Comparison of ENCODE assay signal across 8 cellular contexts in the genomic region with DNA sequence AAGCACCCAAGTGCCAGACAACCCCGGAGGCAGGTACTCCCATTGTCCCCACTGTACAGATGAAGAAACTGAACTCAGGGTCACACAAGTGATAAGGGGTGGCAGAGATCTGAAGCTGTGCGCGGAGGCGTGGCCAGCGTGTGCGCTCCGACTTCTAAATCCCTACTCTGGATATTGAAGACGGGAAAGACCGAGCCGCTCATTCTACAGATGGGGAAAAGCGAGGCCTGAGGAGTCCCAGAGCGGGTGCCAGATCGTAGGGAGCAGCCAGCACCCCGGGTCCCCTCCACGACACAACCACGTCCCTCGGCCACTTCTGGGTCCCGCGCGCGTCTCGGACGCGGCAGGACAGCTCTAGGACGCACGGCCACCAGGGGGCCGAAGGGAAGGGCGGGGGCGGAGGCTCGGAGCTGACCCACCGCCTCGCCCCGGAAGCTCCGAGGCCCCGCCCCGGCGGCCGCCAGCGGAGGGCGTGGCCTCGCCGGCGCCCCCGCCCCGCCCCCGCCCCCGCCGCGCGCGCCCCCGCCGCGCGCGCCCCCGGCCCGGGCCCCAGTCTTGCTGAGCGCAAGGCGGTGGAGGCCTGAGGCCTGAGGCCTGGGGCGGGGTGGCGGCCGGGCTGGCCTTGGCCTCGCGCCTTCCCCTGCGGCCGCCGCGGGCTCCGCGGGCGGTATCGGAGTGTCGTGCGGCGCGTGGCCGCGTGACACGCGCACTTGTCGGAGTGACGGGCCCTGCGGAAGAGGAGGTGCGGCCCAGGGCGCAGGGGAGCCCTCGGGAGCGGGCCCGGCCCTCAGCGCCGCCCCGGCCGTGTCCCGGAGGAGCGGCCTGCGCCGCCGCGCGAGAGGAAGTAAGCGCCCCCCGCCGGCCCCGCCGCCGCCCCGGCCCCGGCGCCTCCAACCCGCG. TPM values are rescaled to one million over a fixed set of nuclear protein-coding genes. Genes with fewer than 3 reads are reported as not detected.
DNase-seq lines count a peak whose midpoint lies in the region; ATAC-seq and TF ChIP-seq lines count a peak whose summit lies in the region.

H6PD (plus strand) TSS at position 552 of the 900 bp plus-strand sequence. CDS start 10,161 bp downstream, outside the sequence.

- no peak within 1 kb of the TSS for H2BK12ac ChIP-seq in neuronal stem cell (ENCODE audit: low read length)

- peak within 1 kb of the TSS; percentile 81 for H2AK5ac ChIP-seq in neuronal stem cell (ENCODE audit: low read depth, low read length)

- H4K91ac ChIP-seq in neuronal stem cell (ENCODE audit: low read depth, low read length, poor library complexity) = no peak within 1 kb of the TSS

- peak within 1 kb of the TSS; percentile 77 for H3K4me2 ChIP-seq in neuronal stem cell (ENCODE audit: insufficient read depth, low read length, poor library complexity, severe bottlenecking)

- peak within 1 kb of the TSS; percentile 70 for H2BK5ac ChIP-seq in neuronal stem cell (ENCODE audit: low read length)

- TF ChIP-seq CTCF in foreskin keratinocyte (conservative IDR thresholded peaks at IDR 0.05) (peak; percentile 75), subcutaneous adipose tissue (IDR thresholded peaks at IDR 0.05; ENCODE audit: low read depth) (no peak)

- H3K9ac ChIP-seq in neuronal stem cell (ENCODE audit: low read depth, low read length, poor library complexity) = peak within 1 kb of the TSS; percentile 90

- no peak within 1 kb of the TSS for H2BK120ac ChIP-seq in neuronal stem cell (ENCODE audit: low read depth, low read length)

- H2BK15ac ChIP-seq in neuronal stem cell (ENCODE audit: low read length) = peak within 1 kb of the TSS; percentile 15

- no CpG with 5 or more reads among the region's 111 CpGs for WGBS in neuronal stem cell (ENCODE audit: extremely low coverage in 2 of 2, insufficient read length in 2 of 2, insufficient replicate concordance in 1 of 2), 2 donors

- no peak within 1 kb of the TSS for H4K8ac ChIP-seq in neuronal stem cell (ENCODE audit: low read depth, low read length)

- peak within 1 kb of the TSS; percentile 95 for H2AFZ ChIP-seq in neuronal stem cell (ENCODE audit: low read length)

- peaks cover 0 to 5% of the 10 kb centered on the region in 2 donors for H3K36me3 ChIP-seq in neuronal stem cell (replicated peaks in 1 of 2; ENCODE audit: control insufficient read depth in 2 of 2, insufficient read depth in 2 of 2, low read length in 2 of 2)

- DNase-seq in DMS53 (lab: John Stamatoyannopoulos, UW) = peak; percentile 97
- DNase-seq in HT1080 (ENCODE audit: low read depth) = peak; percentile 62
- DNase-seq in SHP77 (lab: John Stamatoyannopoulos, UW) = peak; percentile 73 to 78
- DNase-seq in activated gamma-delta T cell treated with Interleukin-2 at 50 U/mL for 16 hours = peak; percentile 75
- peak; percentile 51 to 66 for DNase-seq in foreskin keratinocyte
- peak; percentile 82 for DNase-seq in neuronal stem cell (ENCODE audit: low spot score)

- peak within 1 kb of the TSS; percentile 99 for H3K18ac ChIP-seq in neuronal stem cell (ENCODE audit: low read length)

- peak within 1 kb of the TSS; percentile 86 to 98 for H3K4me3 ChIP-seq in neuronal stem cell (ENCODE audit: low read length in 2 of 2)

- H3K9me3 ChIP-seq in neuronal stem cell (replicated peaks in 1 of 2; ENCODE audit: control insufficient read depth in 2 of 2, insufficient read depth in 1 of 2, low read depth in 1 of 2, low read length in 2 of 2) = peaks cover 0 to 4% of the 10 kb centered on the region in 2 donors

- no peak within 1 kb of the TSS for H3K14ac ChIP-seq in neuronal stem cell (ENCODE audit: low read length)

- peak within 1 kb of the TSS; percentile 76 for H3K23ac ChIP-seq in neuronal stem cell (ENCODE audit: low read depth, low read length, poor library complexity)

- H3K4me1 ChIP-seq in foreskin keratinocyte (peaks cover 11% of the 10 kb centered on the region), neuronal stem cell (ENCODE audit: control insufficient read depth in 2 of 2, insufficient read depth in 1 of 2, low read depth in 1 of 2, low read length in 2 of 2) (peaks cover 0 to 7% of the 10 kb centered on the region in 2 donors)

- ATAC-seq in GM19468 (IDR thresholded peaks at IDR 0.05; ENCODE audit: extremely low read depth, unreplicated experiment) = peak; percentile 69
- ATAC-seq in foreskin keratinocyte = peak; percentile 70

- H3K27ac ChIP-seq in foreskin keratinocyte = peak within 1 kb of the TSS; percentile 90
- peak within 1 kb of the TSS; percentile 70 for H3K27ac ChIP-seq in neuronal stem cell (replicated peaks; ENCODE audit: low read length)

- no peak within 1 kb of the TSS for H3K4ac ChIP-seq in neuronal stem cell (ENCODE audit: low read length)

- H3K79me1 ChIP-seq in neuronal stem cell (ENCODE audit: low read depth, low read length) = no peaks in the 10 kb centered on the region

- H3K27me3 ChIP-seq in foreskin keratinocyte (no peaks in the 10 kb centered on the region), neuronal stem cell (ENCODE audit: control insufficient read depth in 3 of 3, insufficient read depth in 3 of 3, low read depth in 1 of 3, low read length in 3 of 3) (peaks cover 0 to 17% (median 2%) of the 10 kb centered on the region in 3 experiments)

RNA-seq across cellular contexts. Expression of gene H6PD, which starts in this region (rescaled TPM):
- 5.6 and 7.3 TPM in 2 replicates for total RNA-seq in HT1080 (2014; rRNA removed; shearing (Covaris generic))
- polyA plus RNA-seq in HT1080 (2015; cell fraction: cytosol; rRNA removed) = 16.8 and 18.5 TPM in 2 replicates
- 25.8 and 30.7 TPM in 2 replicates for polyA plus RNA-seq in HT1080 (2015; cell fraction: nucleus; rRNA removed)
- total RNA-seq in foreskin keratinocyte (5.0 and 8.7 TPM in 2 replicates), subcutaneous adipose tissue (100 to 1,000 TPM in 1 of 4 donors, 10 to 100 TPM in 3; 46.7 to 105 (median 59.9) TPM)
- 1.8 and 2.9 TPM in 2 replicates for polyA plus RNA-seq in foreskin keratinocyte
- 14.1 TPM for polyA plus RNA-seq in neuronal stem cell (2013, experiment 1 of 2)
- polyA plus RNA-seq in neuronal stem cell (2013, experiment 2 of 2) = 15.0 TPM

Comparison
In these comparisons a context has a peak if more than half of its experiments do, and no peak if none do; other contexts are left out.
1. Peak in every context shown above with its lines: DNase-seq, ATAC-seq, H3K4me3 ChIP-seq and H3K27ac ChIP-seq.